ENCODE assay signal across 13 cellular contexts in the genomic region with DNA sequence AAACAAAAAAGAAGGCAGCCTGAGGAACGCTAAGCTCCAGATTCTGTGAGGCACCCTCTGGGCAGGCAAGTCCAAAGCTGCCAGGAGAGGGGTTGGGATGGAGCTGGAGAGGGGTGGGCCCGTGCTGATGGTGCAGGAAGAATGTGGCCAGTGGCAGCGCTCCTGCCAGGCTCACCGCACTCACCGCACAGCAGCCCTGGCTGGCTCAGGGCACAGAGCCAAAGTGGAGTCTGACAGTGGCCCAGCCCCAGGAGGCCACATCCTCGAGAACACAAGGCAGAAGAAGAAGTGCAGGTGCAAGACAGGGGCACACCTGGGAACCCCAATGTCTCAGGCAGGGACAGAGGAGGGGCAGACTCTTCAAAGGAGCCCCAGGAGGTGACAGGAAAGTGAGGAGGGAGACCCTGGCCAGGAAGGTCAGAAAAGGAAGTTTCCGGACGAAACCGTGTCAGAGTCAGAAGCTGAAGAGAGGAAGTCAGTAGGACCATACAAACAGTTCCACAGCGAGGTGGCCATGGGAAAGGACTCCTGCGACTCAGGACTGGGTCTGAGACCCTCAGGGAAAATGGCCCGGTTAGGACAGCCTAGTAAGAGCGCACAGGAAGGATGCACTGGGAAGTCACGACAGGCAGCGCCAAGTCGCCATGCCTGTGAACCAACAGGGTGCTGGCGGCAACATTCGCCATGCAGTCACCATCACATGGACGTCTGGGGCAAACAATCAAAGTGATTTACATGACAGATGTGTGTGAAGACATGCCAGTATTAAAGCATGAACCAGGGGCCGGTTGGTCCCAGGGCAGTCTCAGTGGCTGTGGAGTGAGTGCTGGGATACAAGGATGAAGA. TPM values are rescaled to one million over a fixed set of nuclear protein-coding genes. Genes with fewer than 3 reads are reported as not detected.
A peak's percentile ranks its signal among the peaks of the same experiment; 100 is the strongest.
DNase-seq lines count a peak whose midpoint lies in the region; ATAC-seq and TF ChIP-seq lines count a peak whose summit lies in the region.
"Had no signal": no experiment of that assay in that cellular context is flagged by ENCODE, and none has a peak within 500 bp of the region (broad histone marks: within the 10 kb centered on the region; RNA-seq: fewer than 3 reads in every experiment).

No MANE protein-coding gene starts in this region.

- H3K27ac ChIP-seq in foreskin keratinocyte (no peak overlapping the region), psoas muscle (peak overlapping the region; percentile 49)
- H3K27ac ChIP-seq: WERI-Rb-1 had no signal

- no peaks in the 10 kb centered on the region for H3K36me3 ChIP-seq in psoas muscle (ENCODE audit: insufficient read depth in 1 of 2, low read depth in 1 of 2)
- H3K36me3 ChIP-seq: WERI-Rb-1 had no signal

- no peaks in the 10 kb centered on the region for H3K4me1 ChIP-seq in foreskin keratinocyte
- H3K4me1 ChIP-seq in psoas muscle = peaks cover 52% of the 10 kb centered on the region

- 68 to 72% (median 70%) methylated on average over 20 of the region's 20 CpGs for WGBS in psoas muscle, 3 donors

- TF ChIP-seq CTCF in foreskin keratinocyte (conservative IDR thresholded peaks at IDR 0.05) = no peak
- no peak for TF ChIP-seq CTCF in psoas muscle (IDR thresholded peaks at IDR 0.05)

- peak; percentile 51 for DNase-seq in Daoy (ENCODE audit: low read depth)
- peak; percentile 66 for DNase-seq in NCI-H2029 treated with DMSO at 0.1 percent for 48 hours (lab: John Stamatoyannopoulos, UW)
- no peak for DNase-seq in foreskin keratinocyte
- peak in 1 of 2 donors; percentile 48 for DNase-seq in psoas muscle
- DNase-seq in NK-92 treated with Interleukin-12 subunit alpha and Interleukin-12 subunit beta, amount 100 ng/mL, for 24 hours (lab: John Stamatoyannopoulos, UW) = no peak
- DNase-seq: AML-193, DMS53, nephron progenitor cell, WERI-Rb-1 had no signal

- no peak overlapping the region for H3K4me3 ChIP-seq in psoas muscle

- no peaks in the 10 kb centered on the region for H3K9me3 ChIP-seq in psoas muscle

- H3K27me3 ChIP-seq in foreskin keratinocyte (no peaks in the 10 kb centered on the region), psoas muscle (ENCODE audit: insufficient read depth in 3 of 3, low read length in 2 of 3) (no peaks in the 10 kb centered on the region)

- ATAC-seq in foreskin keratinocyte (peak; percentile 18), psoas muscle (peak; percentile 2 to 27 (median 22)), HG03520 (IDR thresholded peaks at IDR 0.05; ENCODE audit: unreplicated experiment) (no peak), HG02870 (IDR thresholded peaks at IDR 0.05; ENCODE audit: unreplicated experiment) (no peak), GM19328 (IDR thresholded peaks at IDR 0.05; ENCODE audit: unreplicated experiment) (no peak)
- ATAC-seq: stimulated activated memory B cell treated with anti-CD40 and anti-IgM and Interleukin-4, amounts not matched to agents 10 μg/mL and 1 μg/mL and 100 μg/mL, for 72 hours had no signal

- intact Hi-C loops in psoas muscle (cut with DNase I) = no loop called here

RNA-seq across cellular contexts. Expression of gene COBL, which starts 54.4 kb away (rescaled TPM):
- 4.6 and 6.1 TPM in 2 replicates for total RNA-seq in Daoy (2014; rRNA removed; shearing (Covaris generic))
- total RNA-seq in foreskin keratinocyte (0.78 and 1.4 TPM in 2 replicates), psoas muscle (100 to 1,000 TPM in 3 of 4 donors, 10 to 100 TPM in 1; 57.5 to 139 (median 117) TPM)
- polyA plus RNA-seq in foreskin keratinocyte (0.21 and 0.66 TPM in 2 replicates), psoas muscle (100 to 1,000 TPM in 2 of 3 donors, 10 to 100 TPM in 1; 59.5 to 122 (median 115) TPM)

Comparison
In these comparisons a context has a peak if more than half of its experiments do, and no peak if none do; other contexts are left out.
1. DNase-seq: peak in Daoy (single experiment) and NCI-H2029 treated with DMSO at 0.1 percent for 48 hours (single experiment); none in foreskin keratinocyte (0 of 2) and NK-92 treated with Interleukin-12 subunit alpha and Interleukin-12 subunit beta, amount 100 ng/mL, for 24 hours (single experiment).
2. ATAC-seq: peak in foreskin keratinocyte (single experiment) and psoas muscle (4 of 4); none in HG03520 (single experiment), HG02870 (single experiment) and GM19328 (single experiment).